In genomic region chr18:27423581-27423980, GRCh38 we compare ENCODE assay signal across 35 cellular contexts.
"Had no signal": no experiment of that assay in that cellular context is flagged by ENCODE, and none has a peak within 500 bp of the region (broad histone marks: within the 10 kb centered on the region; RNA-seq: fewer than 3 reads in every experiment).

No MANE protein-coding gene starts in this region.

- H3K27me3 Mint-ChIP-seq: activated B cell treated with CpG ODN at 0.5 μM for 24 hours; activated CD4-positive, alpha-beta memory T cell treated with anti-CD3 and anti-CD28 coated beads for 36 hours; activated CD4-positive, alpha-beta T cell treated with anti-CD3 and anti-CD28 coated beads, Interleukin-2, amount 10 ng/mL, durations not matched to agents 24 days and 14 days; activated CD8-positive, alpha-beta T cell treated with anti-CD3 and anti-CD28 coated beads for 36 hours; activated naive CD8-positive, alpha-beta T cell treated with anti-CD3 and anti-CD28 coated beads for 36 hours; activated T-helper 17 cell treated with anti-CD3 and anti-CD28 coated beads, Interleukin-2, amount 50 U/mL, for 72 hours had no signal

- H3K4me1 Mint-ChIP-seq: activated B cell treated with CpG ODN at 0.5 μM for 24 hours; activated CD4-positive, alpha-beta T cell treated with anti-CD3 and anti-CD28 coated beads, Interleukin-2, amount 10 ng/mL, durations not matched to agents 24 days and 14 days; activated naive CD8-positive, alpha-beta T cell treated with anti-CD3 and anti-CD28 coated beads for 36 hours; activated T-helper 17 cell treated with anti-CD3 and anti-CD28 coated beads, Interleukin-2, amount 50 U/mL, for 72 hours had no signal

- H3K36me3 Mint-ChIP-seq: activated CD4-positive, alpha-beta memory T cell treated with anti-CD3 and anti-CD28 coated beads for 36 hours; activated naive CD4-positive, alpha-beta T cell treated with anti-CD3 and anti-CD28 coated beads, Interleukin-2, amount 50 U/mL, for 72 hours; activated naive CD8-positive, alpha-beta T cell treated with anti-CD3 and anti-CD28 coated beads for 36 hours had no signal

- H3K27me3 ChIP-seq: adrenal gland, body of pancreas, brain microvascular endothelial cell, breast epithelium had no signal

- H3K9me3 Mint-ChIP-seq: activated CD4-positive, alpha-beta T cell treated with anti-CD3 and anti-CD28 coated beads, Interleukin-2, amount 10 ng/mL, durations not matched to agents 24 days and 14 days; activated CD8-positive, alpha-beta T cell treated with anti-CD3 and anti-CD28 coated beads for 36 hours; activated naive CD4-positive, alpha-beta T cell treated with anti-CD3 and anti-CD28 coated beads for 36 hours; activated naive CD8-positive, alpha-beta T cell treated with anti-CD3 and anti-CD28 coated beads for 36 hours had no signal

- H3K9me3 ChIP-seq: body of pancreas, breast epithelium had no signal

- H3K4me3 ChIP-seq: adrenal gland, body of pancreas, breast epithelium had no signal

- H3K4me1 ChIP-seq: adrenal gland, body of pancreas, breast epithelium had no signal

- H3K4me3 Mint-ChIP-seq: activated B cell treated with CpG ODN at 0.5 μM for 24 hours; activated CD4-positive, alpha-beta memory T cell treated with anti-CD3 and anti-CD28 coated beads for 36 hours; activated CD4-positive, alpha-beta T cell treated with anti-CD3 and anti-CD28 coated beads, Interleukin-2, amount 10 ng/mL, durations not matched to agents 24 days and 14 days; activated CD8-positive, alpha-beta T cell treated with anti-CD3 and anti-CD28 coated beads for 36 hours; activated naive CD4-positive, alpha-beta T cell treated with anti-CD3 and anti-CD28 coated beads for 36 hours; activated naive CD8-positive, alpha-beta T cell treated with anti-CD3 and anti-CD28 coated beads for 36 hours; activated T-cell treated with anti-CD3 and anti-CD28 coated beads, Interleukin-2, amount 50 U/mL, for 4 hours; activated T-cell treated with anti-CD3 and anti-CD28 coated beads, Interleukin-2, amount 50 U/mL, for 72 hours; activated T-helper 1 cell treated with anti-CD3 and anti-CD28 coated beads, Interleukin-12 subunit alpha, Interleukin-12 subunit beta, Interleukin-2, Interleukin-4 antibody, amounts not matched to agents 30 ng/mL and 10 ng/mL and 1 ng/mL, durations not matched to agents 14 hours and 24 hours and 36 hours; activated T-helper 17 cell treated with anti-CD3 and anti-CD28 coated beads, Interleukin-2, amount 50 U/mL, for 72 hours; T-helper 2 cell treated with Interferon-gamma antibody and Interleukin-4, amounts not matched to agents 5 μg/mL and 100 μg/mL, for 36 hours had no signal

- FAIRE-seq: astrocyte, TTC549 had no signal

- H3K36me3 ChIP-seq: adrenal gland, brain microvascular endothelial cell, breast epithelium had no signal

- ATAC-seq: activated CD8-positive, alpha-beta T cell treated with anti-CD3 and anti-CD28 coated beads for 36 hours; activated naive CD4-positive, alpha-beta T cell treated with anti-CD3 and anti-CD28 coated beads, Interleukin-2, amount 50 U/mL, for 72 hours; activated T-cell treated with anti-CD3 and anti-CD28 coated beads, Interleukin-2, amount 50 U/mL, for 4 hours; activated T-cell treated with anti-CD3 and anti-CD28 coated beads, Interleukin-2, amount 50 U/mL, for 72 hours; activated T-helper 17 cell treated with anti-CD3 and anti-CD28 coated beads, Interleukin-2, amount 50 U/mL, for 72 hours; body of pancreas had no signal

- H3K27ac Mint-ChIP-seq: activated B cell treated with CpG ODN at 0.5 μM for 24 hours; activated CD4-positive, alpha-beta memory T cell treated with anti-CD3 and anti-CD28 coated beads for 36 hours; activated CD4-positive, alpha-beta T cell treated with anti-CD3 and anti-CD28 coated beads, Interleukin-2, amount 10 ng/mL, durations not matched to agents 24 days and 14 days; activated CD8-positive, alpha-beta T cell treated with anti-CD3 and anti-CD28 coated beads for 36 hours; activated naive CD4-positive, alpha-beta T cell treated with anti-CD3 and anti-CD28 coated beads for 36 hours; activated naive CD4-positive, alpha-beta T cell treated with anti-CD3 and anti-CD28 coated beads, Interleukin-2, amount 50 U/mL, for 72 hours; activated naive CD8-positive, alpha-beta T cell treated with anti-CD3 and anti-CD28 coated beads for 36 hours; activated T-cell treated with anti-CD3 and anti-CD28 coated beads, Interleukin-2, amount 50 U/mL, for 72 hours; activated T-helper 1 cell treated with anti-CD3 and anti-CD28 coated beads, Interleukin-12 subunit alpha, Interleukin-12 subunit beta, Interleukin-2, Interleukin-4 antibody, amounts not matched to agents 30 ng/mL and 10 ng/mL and 1 ng/mL, durations not matched to agents 14 hours and 24 hours and 36 hours; activated T-helper 17 cell treated with anti-CD3 and anti-CD28 coated beads, Interleukin-2, amount 50 U/mL, for 72 hours; T-helper 2 cell treated with Interferon-gamma antibody and Interleukin-4, amounts not matched to agents 5 μg/mL and 100 μg/mL, for 36 hours had no signal

- DNase-seq: activated B cell treated with CpG ODN at 0.5 μM for 24 hours; activated CD4-positive, alpha-beta memory T cell treated with anti-CD3 and anti-CD28 coated beads for 36 hours; activated CD4-positive, alpha-beta T cell treated with anti-CD3 and anti-CD28 coated beads for 4 hours; activated CD4-positive, alpha-beta T cell treated with anti-CD3 and anti-CD28 coated beads, Interleukin-2, amount 10 ng/mL, durations not matched to agents 24 days and 14 days; activated CD4-positive, alpha-beta T cell treated with anti-CD3 and anti-CD28 coated beads, Interleukin-2, amount 50 U/mL, for 1 hour; activated CD4-positive, alpha-beta T cell treated with anti-CD3 and anti-CD28 coated beads, Interleukin-2, amount 50 U/mL, for 4 hours; activated CD4-positive, CD25-positive, alpha-beta regulatory T cell treated with anti-CD3 and anti-CD28 coated beads, Interleukin-2, amount 50 U/mL, for 72 hours; activated CD8-positive, alpha-beta memory T cell treated with anti-CD3 and anti-CD28 coated beads, Interleukin-2, amount 50 U/mL, for 4 hours; activated CD8-positive, alpha-beta T cell treated with anti-CD3 and anti-CD28 coated beads for 36 hours; activated effector memory CD4-positive, alpha-beta T cell treated with anti-CD3 and anti-CD28 coated beads, Interleukin-2, amount 50 U/mL, for 16 hours; activated gamma-delta T cell treated with Interleukin-2 at 50 U/mL for 16 hours; activated naive CD4-positive, alpha-beta T cell; activated naive CD4-positive, alpha-beta T cell treated with anti-CD3 and anti-CD28 coated beads for 36 hours; activated naive CD4-positive, alpha-beta T cell treated with anti-CD3 and anti-CD28 coated beads, Interleukin-2, amount 50 U/mL, for 16 hours; activated naive CD8-positive, alpha-beta T cell treated with anti-CD3 and anti-CD28 coated beads for 36 hours; activated T-cell treated with anti-CD3 and anti-CD28 coated beads for 4 hours; activated T-cell treated with anti-CD3 and anti-CD28 coated beads, Interleukin-2, amount 50 U/mL, for 1 hour; activated T-cell treated with anti-CD3 and anti-CD28 coated beads, Interleukin-2, amount 50 U/mL, for 4 hours; activated T-cell treated with anti-CD3 and anti-CD28 coated beads, Interleukin-2, amount 50 U/mL, for 72 hours; adrenal gland; amniotic stem cell; aorta; body of pancreas; brain microvascular endothelial cell; central memory CD4-positive, alpha-beta T cell; T-helper 2 cell; T-helper 9 cell had no signal

- H3K27ac ChIP-seq: adrenal gland, body of pancreas, brain microvascular endothelial cell, breast epithelium, VCaP had no signal
